Comparison of ENCODE assay signal across 9 cellular contexts in the genomic region with DNA sequence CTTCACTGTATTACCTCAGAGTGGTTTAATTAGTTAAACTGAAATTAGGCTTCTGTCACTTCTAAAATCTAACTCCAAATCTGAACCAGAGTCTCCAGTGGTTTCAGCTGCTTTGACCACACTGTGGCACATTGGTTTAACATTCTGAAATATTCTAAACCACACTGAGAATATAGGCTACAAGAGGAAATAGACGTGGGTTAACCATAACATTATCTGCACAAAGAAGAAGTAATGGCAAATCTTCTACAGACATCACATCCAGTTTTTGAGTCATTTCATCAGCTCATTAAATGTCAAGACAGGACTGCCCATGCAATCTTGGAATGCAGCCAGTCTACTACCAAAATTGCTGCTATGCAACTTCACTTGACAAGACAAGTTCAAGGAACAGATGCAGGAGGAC.
A peak's percentile ranks its signal among the peaks of the same experiment; 100 is the strongest.
DNase-seq lines count a peak whose midpoint lies in the region; FAIRE-seq and TF ChIP-seq lines count a peak whose summit lies in the region.
"Had no signal": no experiment of that assay in that cellular context is flagged by ENCODE, and none has a peak within 500 bp of the region (broad histone marks: within the 10 kb centered on the region; RNA-seq: fewer than 3 reads in every experiment).

No MANE protein-coding gene starts in this region.

- FAIRE-seq in H54 (lab: Jason Lieb, UNC), result peak; percentile 55

- H3K9me3 ChIP-seq in suprapubic skin, result no peaks in the 10 kb centered on the region

- WGBS in suprapubic skin, result 10% methylated on average over 1 of the region's 1 CpG

- H3K27me3 ChIP-seq in suprapubic skin, result no peaks in the 10 kb centered on the region

- H3K4me3 ChIP-seq in fibroblast of pulmonary artery (replicated peaks; ENCODE audit: low read depth, low read length), result no peak overlapping the region
- H3K4me3 ChIP-seq in coronary artery, result no peak overlapping the region
- H3K4me3 ChIP-seq in suprapubic skin, result no peak overlapping the region
- H3K4me3 ChIP-seq: lung had no signal

- TF ChIP-seq POLR2A in H54 (IDR thresholded peaks at IDR 0.05; ENCODE audit: low read depth, low read length) (no peak), suprapubic skin (IDR thresholded peaks at IDR 0.05) (no peak)

- TF ChIP-seq EP300 in suprapubic skin (IDR thresholded peaks at IDR 0.05), result no peak

- no peaks in the 10 kb centered on the region for H3K36me3 ChIP-seq in suprapubic skin

- DNase-seq in NCI-H1417 (lab: John Stamatoyannopoulos, UW), result peak in 2 of 3 experiments; percentile 26 to 38
- no peak for DNase-seq in NCI-H1417 treated with DMSO at 0.1 percent for 48 hours (lab: John Stamatoyannopoulos, UW)
- no peak for DNase-seq in H54 (ENCODE audit: insufficient read length, low spot score)
- DNase-seq in NCI-H446 treated with DMSO at 0.1 percent for 48 hours (lab: John Stamatoyannopoulos, UW), result peak; percentile 33
- peak; percentile 60 for DNase-seq in fibroblast of pulmonary artery (ENCODE audit: low read depth)
- DNase-seq in NCI-H2227 (lab: John Stamatoyannopoulos, UW; ENCODE audit: unreplicated experiment), result no peak
- DNase-seq in coronary artery (ENCODE audit: low spot score), result no peak
- no peak for DNase-seq in suprapubic skin (ENCODE audit: low spot score in 2 of 2)

- H3K4me1 ChIP-seq in suprapubic skin, result peaks cover 12% of the 10 kb centered on the region

- TF ChIP-seq CTCF in fibroblast of pulmonary artery (IDR thresholded peaks at IDR 0.05; ENCODE audit: low read length, missing control alignments) (no peak), coronary artery (IDR thresholded peaks at IDR 0.05) (no peak), suprapubic skin (IDR thresholded peaks at IDR 0.05) (no peak)

- H3K27ac ChIP-seq in coronary artery, result no peak overlapping the region
- no peak overlapping the region for H3K27ac ChIP-seq in suprapubic skin

Comparison
In these comparisons a context has a peak if more than half of its experiments do, and no peak if none do; other contexts are left out.
1. DNase-seq: peak in NCI-H1417 (2 of 3), NCI-H446 treated with DMSO at 0.1 percent for 48 hours (single experiment) and fibroblast of pulmonary artery (single experiment); none in NCI-H1417 treated with DMSO at 0.1 percent for 48 hours (single experiment), H54 (single experiment), NCI-H2227 (single experiment), coronary artery (single experiment) and suprapubic skin (0 of 2).